Comparison of ENCODE assay signal across 15 cellular contexts in genomic region chr4:159106636-159107035, GRCh38. TPM values are rescaled to one million over a fixed set of nuclear protein-coding genes. Genes with fewer than 3 reads are reported as not detected.
DNase-seq lines count a peak whose midpoint lies in the region; FAIRE-seq and TF ChIP-seq lines count a peak whose summit lies in the region.
"Had no signal": no experiment of that assay in that cellular context is flagged by ENCODE, and none has a peak within 500 bp of the region (broad histone marks: within the 10 kb centered on the region; RNA-seq: fewer than 3 reads in every experiment).

No MANE protein-coding gene starts in this region.

- H3K27me3 Mint-ChIP-seq in brain = peaks cover 17% of the 10 kb centered on the region
- peaks cover 9% of the 10 kb centered on the region for H3K27me3 Mint-ChIP-seq in nephron progenitor cell (ENCODE audit: low read depth, poor library complexity)

- H3K27ac Mint-ChIP-seq in brain (peak overlapping the region in 4 of 5 experiments; percentile 5 to 69 (median 36)), nephron progenitor cell (no peak overlapping the region)
- H3K27ac Mint-ChIP-seq: T-helper 1 cell treated with Interleukin-12 subunit alpha and Interleukin-12 subunit beta and Interleukin-4 antibody, amounts not matched to agents 30 μg/mL and 1 μg/mL, for 36 hours had no signal

- no peak for TF ChIP-seq CTCF in brain (conservative IDR thresholded peaks at IDR 0.05)
- no peak for TF ChIP-seq CTCF in nephron progenitor cell (IDR thresholded peaks at IDR 0.05)

- H3K27me3 ChIP-seq in BLaER1 treated with 17β-estradiol and CSF1 and Interleukin-3, amounts not matched to agents 10 nM and 100 nM = peaks cover 0 to 10% (median 7%) of the 10 kb centered on the region in 11 experiments; a peak in 5 of 22 replicates
- no peaks in the 10 kb centered on the region for H3K27me3 ChIP-seq in effector memory CD4-positive, alpha-beta T cell (replicated peaks; ENCODE audit: control insufficient read depth, insufficient read depth, low read length, poor library complexity, severe bottlenecking)
- H3K27me3 ChIP-seq: brain microvascular endothelial cell had no signal

- H3K4me1 ChIP-seq in BLaER1 treated with 17β-estradiol and CSF1 and Interleukin-3, amounts not matched to agents 10 nM and 100 nM = peaks cover 19 to 41% (median 33%) of the 10 kb centered on the region in 10 experiments
- peaks cover 5% of the 10 kb centered on the region for H3K4me1 ChIP-seq in effector memory CD4-positive, alpha-beta T cell (ENCODE audit: control insufficient read depth, insufficient read depth, low read length, poor library complexity, severe bottlenecking)

- H3K4me3 ChIP-seq in BLaER1 treated with 17β-estradiol and CSF1 and Interleukin-3, amounts not matched to agents 10 nM and 100 nM = no peak overlapping the region; a peak in 2 of 20 replicates
- no peak overlapping the region for H3K4me3 ChIP-seq in effector memory CD4-positive, alpha-beta T cell (ENCODE audit: insufficient read depth, low read depth, low read length, poor library complexity, severe bottlenecking)

- peaks cover 18 to 77% (median 56%) of the 10 kb centered on the region in 11 experiments; a peak in 21 of 22 replicates for H4K20me1 ChIP-seq in BLaER1 treated with 17β-estradiol and CSF1 and Interleukin-3, amounts not matched to agents 10 nM and 100 nM

- peak; percentile 45 for FAIRE-seq in GM18507 (lab: Jason Lieb, UNC)
- FAIRE-seq in HTR-8/SVneo (lab: Jason Lieb, UNC) = no peak

- DNase-seq in GM18507 (ENCODE audit: extremely low spot score, insufficient read length, low read depth) = no peak
- DNase-seq in nephron progenitor cell = no peak
- DNase-seq in HTR-8/SVneo (ENCODE audit: insufficient read length, low spot score) = no peak
- no peak for DNase-seq in NCI-H1105 (lab: John Stamatoyannopoulos, UW)
- DNase-seq in effector memory CD4-positive, alpha-beta T cell = no peak
- DNase-seq in germinal center (ENCODE audit: low spot score) = no peak
- DNase-seq: brain microvascular endothelial cell; CD4-positive, CD25-positive, alpha-beta regulatory T cell; H7; islet precursor cell; natural killer cell had no signal

- H3K27ac ChIP-seq in BLaER1 treated with 17β-estradiol and CSF1 and Interleukin-3, amounts not matched to agents 10 nM and 100 nM = no peak overlapping the region
- no peak overlapping the region for H3K27ac ChIP-seq in effector memory CD4-positive, alpha-beta T cell (ENCODE audit: insufficient read depth, low read length, poor library complexity, severe bottlenecking)
- H3K27ac ChIP-seq: KMS-11 had no signal

- peak overlapping the region; percentile 80 to 98 (median 93); a peak in 17 of 22 replicates for H3K4me2 ChIP-seq in BLaER1 treated with 17β-estradiol and CSF1 and Interleukin-3, amounts not matched to agents 10 nM and 100 nM
- H3K4me2 ChIP-seq: KMS-11 had no signal

- H3K4me3 Mint-ChIP-seq in brain (peak overlapping the region; percentile 75 to 99 (median 98)), nephron progenitor cell (peak overlapping the region; percentile 59)

- no peaks in the 10 kb centered on the region for H3K36me3 ChIP-seq in BLaER1 treated with 17β-estradiol and CSF1 and Interleukin-3, amounts not matched to agents 10 nM and 100 nM
- H3K36me3 ChIP-seq in effector memory CD4-positive, alpha-beta T cell (ENCODE audit: control insufficient read depth, insufficient read depth, low read length) = no peaks in the 10 kb centered on the region
- H3K36me3 ChIP-seq: brain microvascular endothelial cell had no signal

- H3K4me1 Mint-ChIP-seq in brain (peaks cover 72% of the 10 kb centered on the region), nephron progenitor cell (peaks cover 60% of the 10 kb centered on the region)

- peaks cover 13% of the 10 kb centered on the region for H3K36me3 Mint-ChIP-seq in brain
- H3K36me3 Mint-ChIP-seq in nephron progenitor cell (ENCODE audit: low read depth) = no peaks in the 10 kb centered on the region
- H3K36me3 Mint-ChIP-seq: CD4-positive, CD25-positive, alpha-beta regulatory T cell; natural killer cell had no signal

- H3K9me3 ChIP-seq in BLaER1 treated with 17β-estradiol and CSF1 and Interleukin-3, amounts not matched to agents 10 nM and 100 nM (replicated peaks in 1 of 11) = 0 out of 22 replicates have a peak, but pooled peaks cover 0 to under 1% (median 0%) of the 10 kb centered on the region in 11 experiments
- no peaks in the 10 kb centered on the region for H3K9me3 ChIP-seq in effector memory CD4-positive, alpha-beta T cell (ENCODE audit: control insufficient read depth, low read length)

- H3K9me3 Mint-ChIP-seq in brain (peaks cover 0 to 3% (median 0%) of the 10 kb centered on the region in 5 experiments), nephron progenitor cell (no peaks in the 10 kb centered on the region)
- H3K9me3 Mint-ChIP-seq: natural killer cell; T-helper 1 cell treated with Interleukin-12 subunit alpha and Interleukin-12 subunit beta and Interleukin-4 antibody, amounts not matched to agents 30 μg/mL and 1 μg/mL, for 36 hours had no signal

- H3K9ac ChIP-seq in BLaER1 treated with 17β-estradiol and CSF1 and Interleukin-3, amounts not matched to agents 10 nM and 100 nM = no peak overlapping the region
- H3K9ac ChIP-seq: KMS-11 had no signal

RNA-seq across cellular contexts. Expression of gene RAPGEF2, which starts 3.8 kb away (rescaled TPM):
- 14.9 TPM for polyA plus RNA-seq in brain (ENCODE audit: insufficient read depth, low read depth, low replicate concordance)
